Comparison of ENCODE assay signal across 10 cellular contexts in the genomic region with DNA sequence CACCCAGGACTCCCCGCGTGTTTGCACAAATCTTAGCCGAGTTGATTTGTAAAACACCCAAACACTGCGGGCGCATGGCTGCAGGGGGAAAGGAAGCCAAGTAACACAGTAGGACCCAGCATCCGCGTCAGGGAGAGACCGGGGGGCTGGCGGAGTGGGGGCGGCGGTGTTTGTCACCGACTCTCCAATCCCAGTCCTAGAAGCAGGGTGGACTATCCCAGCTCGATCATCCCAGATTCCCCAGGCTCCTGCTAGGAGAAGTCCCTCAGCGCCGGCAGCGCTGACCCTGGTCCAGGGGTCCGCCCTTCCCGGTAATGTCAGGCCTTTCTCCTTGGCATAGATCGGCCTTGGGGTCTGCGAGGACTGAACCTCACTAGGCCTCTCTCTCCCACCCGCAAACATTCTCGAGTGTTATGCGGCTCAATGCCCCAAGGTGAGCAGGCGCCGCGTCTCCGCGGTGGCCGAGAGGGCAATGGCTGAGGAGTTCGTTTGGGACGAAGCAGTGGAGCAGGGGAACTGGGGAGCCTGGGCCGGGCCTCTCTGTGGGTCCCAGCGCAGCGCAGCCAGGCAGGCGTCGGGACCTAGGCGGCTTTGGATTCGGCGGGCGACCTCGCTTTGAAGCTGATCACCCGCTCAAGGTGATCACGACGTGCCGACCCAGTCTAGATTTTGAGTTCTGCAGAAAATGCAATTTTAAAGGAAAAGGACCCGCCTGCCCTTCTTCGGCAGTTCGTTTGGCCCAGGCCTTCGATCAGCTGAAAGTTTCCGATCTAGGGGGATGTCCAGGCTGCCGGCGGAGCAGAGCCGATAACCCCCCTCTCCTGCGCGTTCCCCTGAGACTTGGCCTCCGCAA. TPM values are rescaled to one million over a fixed set of nuclear protein-coding genes. Genes with fewer than 3 reads are reported as not detected.
DNase-seq lines count a peak whose midpoint lies in the region; ATAC-seq, FAIRE-seq and TF ChIP-seq lines count a peak whose summit lies in the region.
"Had no signal": no experiment of that assay in that cellular context is flagged by ENCODE, and none has a peak within 500 bp of the region (broad histone marks: within the 10 kb centered on the region; RNA-seq: fewer than 3 reads in every experiment).

No MANE protein-coding gene starts in this region.

- H2AFZ ChIP-seq in endothelial cell of umbilical vein (ENCODE audit: low read depth, low read length) (peak overlapping the region; percentile 78), neuronal stem cell (ENCODE audit: low read length) (peak overlapping the region; percentile 99)

- POLR2A ChIA-PET in endothelial cell of umbilical vein (lab: Charles Lee), result no interaction called here

- no TSS peak for BruUV-seq in endothelial cell of umbilical vein (replicated peaks; lab: Mats Ljungman, UMichigan)

- no peak overlapping the region for H4K8ac ChIP-seq in neuronal stem cell (ENCODE audit: low read depth, low read length)

- H3K18ac ChIP-seq in neuronal stem cell (ENCODE audit: low read length), result no peak overlapping the region

- no peaks in the 10 kb centered on the region for H3K36me3 ChIP-seq in BLaER1 treated with 17β-estradiol and CSF1 and Interleukin-3, amounts not matched to agents 10 nM and 100 nM
- no peaks in the 10 kb centered on the region for H3K36me3 ChIP-seq in endothelial cell of umbilical vein (ENCODE audit: control insufficient read depth in 2 of 2, extremely low read depth in 1 of 2, insufficient read depth in 2 of 2, low read length in 2 of 2)
- no peaks in the 10 kb centered on the region for H3K36me3 ChIP-seq in neuronal stem cell (replicated peaks in 1 of 2; ENCODE audit: control insufficient read depth in 2 of 2, insufficient read depth in 2 of 2, low read length in 2 of 2)

- H3K9me3 ChIP-seq in BLaER1 treated with 17β-estradiol and CSF1 and Interleukin-3, amounts not matched to agents 10 nM and 100 nM (replicated peaks in 1 of 11), result peaks cover 0 to 11% (median 3%) of the 10 kb centered on the region in 11 experiments; a peak in 7 of 22 replicates
- H3K9me3 ChIP-seq in endothelial cell of umbilical vein (replicated peaks; ENCODE audit: control insufficient read depth, insufficient read depth, low read length) (no peaks in the 10 kb centered on the region), neuronal stem cell (replicated peaks in 1 of 2; ENCODE audit: control insufficient read depth in 2 of 2, insufficient read depth in 1 of 2, low read depth in 1 of 2, low read length in 2 of 2) (peaks cover 0 to 2% of the 10 kb centered on the region in 2 donors)

- H3K14ac ChIP-seq in neuronal stem cell (ENCODE audit: low read length), result no peak overlapping the region

- peaks cover 8 to 19% (median 16%) of the 10 kb centered on the region in 10 experiments; a peak in 18 of 20 replicates for H3K4me1 ChIP-seq in BLaER1 treated with 17β-estradiol and CSF1 and Interleukin-3, amounts not matched to agents 10 nM and 100 nM
- peaks cover 16% of the 10 kb centered on the region for H3K4me1 ChIP-seq in endothelial cell of umbilical vein (ENCODE audit: control insufficient read depth, extremely low read depth, insufficient read depth, low read length)
- H3K4me1 ChIP-seq in neuronal stem cell (ENCODE audit: control insufficient read depth in 2 of 2, insufficient read depth in 1 of 2, low read depth in 1 of 2, low read length in 2 of 2), result peaks cover 8 to 19% of the 10 kb centered on the region in 2 donors

- no peak overlapping the region for H3K4ac ChIP-seq in neuronal stem cell (ENCODE audit: low read length)

- WGBS in neuronal stem cell (ENCODE audit: extremely low coverage in 2 of 2, insufficient read length in 2 of 2, insufficient replicate concordance in 1 of 2), 2 donors, result no CpG with 5 or more reads among the region's 56 CpGs

- no peak overlapping the region for H3K23ac ChIP-seq in neuronal stem cell (ENCODE audit: low read depth, low read length, poor library complexity)

- no peaks in the 10 kb centered on the region for H3K9me1 ChIP-seq in endothelial cell of umbilical vein (replicated peaks; ENCODE audit: control insufficient read depth, extremely low read depth, insufficient read depth, low read length)

- ATAC-seq in HG02852 (IDR thresholded peaks at IDR 0.05; ENCODE audit: unreplicated experiment) (peak; percentile 3), HG03108 (IDR thresholded peaks at IDR 0.05; ENCODE audit: unreplicated experiment) (no peak), GM19035 (IDR thresholded peaks at IDR 0.05; ENCODE audit: unreplicated experiment) (no peak)

- intact Hi-C loops in endothelial cell of umbilical vein (cut with micrococcal nuclease), result loop anchor here (1.0 to 5.0 kb wide), 3 partner anchors 82 to 652 kb away; no protein-coding TSS in a partner anchor

- H2AK5ac ChIP-seq in neuronal stem cell (ENCODE audit: low read depth, low read length), result no peak overlapping the region

- no peaks in the 10 kb centered on the region for H3K79me1 ChIP-seq in neuronal stem cell (ENCODE audit: low read depth, low read length)

- H3K4me3 ChIP-seq in BLaER1 treated with 17β-estradiol and CSF1 and Interleukin-3, amounts not matched to agents 10 nM and 100 nM, result peak overlapping the region; percentile 49 to 72 (median 59)
- H3K4me3 ChIP-seq in endothelial cell of umbilical vein (replicated peaks in 1 of 3; ENCODE audit: insufficient read depth in 1 of 3, low read depth in 1 of 3, low read length in 3 of 3), result peak overlapping the region in 2 of 3 experiments; percentile 26 to 46
- peak overlapping the region; percentile 63 to 73 for H3K4me3 ChIP-seq in neuronal stem cell (ENCODE audit: low read length in 2 of 2)

- CTCF ChIA-PET in endothelial cell of umbilical vein (lab: Charles Lee), result interaction anchor here (1.1 to 6.0 kb wide), 10 partner anchors 11 to 298 kb away, joined by 4 to 531 read pairs (median 8); partner anchors contain the start of gene HS1BP3

- H4K91ac ChIP-seq in neuronal stem cell (ENCODE audit: low read depth, low read length, poor library complexity), result no peak overlapping the region

- no peak overlapping the region for H2BK5ac ChIP-seq in neuronal stem cell (ENCODE audit: low read length)

- dilution Hi-C loops in endothelial cell of umbilical vein (cut with MboI; ENCODE audit: extremely low pct_ligation_motif_present, low sequenced_read_pairs), result no loop called here

- peaks cover 87 to 90% (median 90%) of the 10 kb centered on the region in 11 experiments for H3K27me3 ChIP-seq in BLaER1 treated with 17β-estradiol and CSF1 and Interleukin-3, amounts not matched to agents 10 nM and 100 nM
- H3K27me3 ChIP-seq in endothelial cell of umbilical vein (ENCODE audit: control insufficient read depth in 2 of 2, insufficient read depth in 2 of 2, low read length in 2 of 2) (peaks cover 54 to 78% of the 10 kb centered on the region in 2 experiments), neuronal stem cell (ENCODE audit: control insufficient read depth in 3 of 3, insufficient read depth in 3 of 3, low read depth in 1 of 3, low read length in 3 of 3) (peaks cover 52 to 87% (median 72%) of the 10 kb centered on the region in 3 experiments)

- no peaks in the 10 kb centered on the region for H3K79me2 ChIP-seq in endothelial cell of umbilical vein (ENCODE audit: control insufficient read depth, insufficient read depth, low read length)

- FAIRE-seq in endothelial cell of umbilical vein (lab: Jason Lieb, UNC), result no peak
- FAIRE-seq: frontal cortex had no signal

- DNase-seq in endothelial cell of umbilical vein (ENCODE audit: low read depth, low spot score), result no peak
- DNase-seq in neuronal stem cell (ENCODE audit: low spot score), result no peak
- no peak for DNase-seq in mesenteric fat pad (ENCODE audit: low spot score)
- DNase-seq in effector CD4-positive, alpha-beta T cell, result no peak
- DNase-seq: NCI-H2171 treated with DMSO at 0.1 percent for 48 hours had no signal

- no peak for TF ChIP-seq POLR2A in endothelial cell of umbilical vein (IDR thresholded peaks at IDR 0.05; ENCODE audit: low read depth, low read length)

- H2BK120ac ChIP-seq in neuronal stem cell (ENCODE audit: low read depth, low read length), result no peak overlapping the region

- peak overlapping the region in 3 of 11 experiments; percentile 0 to 32 (median 26); a peak in 2 of 22 replicates for H3K9ac ChIP-seq in BLaER1 treated with 17β-estradiol and CSF1 and Interleukin-3, amounts not matched to agents 10 nM and 100 nM
- no peak overlapping the region for H3K9ac ChIP-seq in endothelial cell of umbilical vein (replicated peaks; ENCODE audit: extremely low read depth, insufficient read depth, low read length)
- H3K9ac ChIP-seq in neuronal stem cell (ENCODE audit: low read depth, low read length, poor library complexity), result peak overlapping the region; percentile 44

- no peak for TF ChIP-seq CTCF in endothelial cell of umbilical vein (IDR thresholded peaks at IDR 0.05; ENCODE audit: extremely low read depth in 1 of 2, insufficient read depth in 1 of 2, low read depth in 1 of 2, low read length in 2 of 2)

- H4K20me1 ChIP-seq in BLaER1 treated with 17β-estradiol and CSF1 and Interleukin-3, amounts not matched to agents 10 nM and 100 nM, result peaks cover 0 to 76% (median 60%) of the 10 kb centered on the region in 11 experiments; a peak in 17 of 22 replicates
- no peaks in the 10 kb centered on the region for H4K20me1 ChIP-seq in endothelial cell of umbilical vein (replicated peaks; ENCODE audit: control insufficient read depth, extremely low read depth, insufficient read depth, low read length)

- peak overlapping the region; percentile 83 to 94 (median 91) for H3K4me2 ChIP-seq in BLaER1 treated with 17β-estradiol and CSF1 and Interleukin-3, amounts not matched to agents 10 nM and 100 nM
- H3K4me2 ChIP-seq in endothelial cell of umbilical vein (ENCODE audit: insufficient read depth, low read length) (peak overlapping the region; percentile 50), neuronal stem cell (ENCODE audit: insufficient read depth, low read length, poor library complexity, severe bottlenecking) (peak overlapping the region; percentile 79)

- H2BK12ac ChIP-seq in neuronal stem cell (ENCODE audit: low read length), result no peak overlapping the region

- no peak overlapping the region for H3K27ac ChIP-seq in BLaER1 treated with 17β-estradiol and CSF1 and Interleukin-3, amounts not matched to agents 10 nM and 100 nM
- H3K27ac ChIP-seq in endothelial cell of umbilical vein (ENCODE audit: insufficient read depth, low read depth, low read length), result no peak overlapping the region
- no peak overlapping the region for H3K27ac ChIP-seq in neuronal stem cell (replicated peaks; ENCODE audit: low read length)

- H2BK15ac ChIP-seq in neuronal stem cell (ENCODE audit: low read length), result no peak overlapping the region

RNA-seq across cellular contexts. Expression of gene GDF7, which starts 1.5 kb away (rescaled TPM):
- total RNA-seq in endothelial cell of umbilical vein, result 1.1 and 3.7 TPM in 2 replicates
- polyA plus RNA-seq in endothelial cell of umbilical vein, result 3.9 and 4.1 TPM in 2 replicates
- polyA plus RNA-seq in endothelial cell of umbilical vein (2011; cell fraction: cytosol; rRNA removed), result 3.7 and 4.2 TPM in 2 replicates
- 12.2 and 14.2 TPM in 2 replicates for polyA plus RNA-seq in endothelial cell of umbilical vein (2011; cell fraction: nucleus; rRNA removed)
- polyA plus RNA-seq in endothelial cell of umbilical vein (2012), result 4.1 and 14.2 TPM in 2 replicates
- 10.6 and 16.9 TPM in 2 replicates for polyA minus RNA-seq in endothelial cell of umbilical vein
- not detected for polyA minus RNA-seq in endothelial cell of umbilical vein (2011; cell fraction: cytosol; rRNA and poly(A)+ RNA removed)
- polyA minus RNA-seq in endothelial cell of umbilical vein (2011; cell fraction: nucleus; rRNA and poly(A)+ RNA removed), result 6.1 and 6.8 TPM in 2 replicates
- 0.04 TPM for polyA plus RNA-seq in neuronal stem cell (2013, experiment 1 of 2)
- 0.06 TPM for polyA plus RNA-seq in neuronal stem cell (2013, experiment 2 of 2)
- total RNA-seq in mesenteric fat pad, result 1.2 TPM

RNA-seq across cellular contexts. Expression of gene HS1BP3, which starts 14.6 kb away (rescaled TPM):
- total RNA-seq in endothelial cell of umbilical vein (27.8 and 33.1 TPM in 2 replicates), mesenteric fat pad (28.8 TPM)
- 27.4 and 36.3 TPM in 2 replicates for polyA plus RNA-seq in endothelial cell of umbilical vein
- polyA plus RNA-seq in endothelial cell of umbilical vein (2011; cell fraction: cytosol; rRNA removed), result 17.0 and 22.6 TPM in 2 replicates
- polyA plus RNA-seq in endothelial cell of umbilical vein (2011; cell fraction: nucleus; rRNA removed), result 42.4 and 48.5 TPM in 2 replicates
- 19.9 and 37.4 TPM in 2 replicates for polyA plus RNA-seq in endothelial cell of umbilical vein (2012)
- 22.4 and 24.7 TPM in 2 replicates for polyA minus RNA-seq in endothelial cell of umbilical vein
- polyA minus RNA-seq in endothelial cell of umbilical vein (2011; cell fraction: cytosol; rRNA and poly(A)+ RNA removed), result 7.2 TPM
- 26.3 and 35.3 TPM in 2 replicates for polyA minus RNA-seq in endothelial cell of umbilical vein (2011; cell fraction: nucleus; rRNA and poly(A)+ RNA removed)
- polyA plus RNA-seq in neuronal stem cell (2013, experiment 1 of 2), result 13.1 TPM
- 12.9 TPM for polyA plus RNA-seq in neuronal stem cell (2013, experiment 2 of 2)
